Comparison of ENCODE assay signal across 21 cellular contexts in genomic region chr12:28611501-28611900, GRCh38.
DNase-seq lines count a peak whose midpoint lies in the region; ATAC-seq and TF ChIP-seq lines count a peak whose summit lies in the region.
"Had no signal": no experiment of that assay in that cellular context is flagged by ENCODE, and none has a peak within 500 bp of the region (broad histone marks: within the 10 kb centered on the region; RNA-seq: fewer than 3 reads in every experiment).

No MANE protein-coding gene starts in this region.

- no peak for TF ChIP-seq POLR2A in breast epithelium (IDR thresholded peaks at IDR 0.05)

- H3K9me3 Mint-ChIP-seq in Calu3 (ENCODE audit: low read depth, unreplicated experiment) (peaks cover 6% of the 10 kb centered on the region), mesothelial cell of epicardium (peaks cover 27% of the 10 kb centered on the region)

- intact Hi-C loops in Calu3 (cut with micrococcal nuclease; ENCODE audit: unreplicated experiment) (loop anchor here (5.0 to 10.0 kb wide), 3 partner anchors 34 to 187 kb away; no protein-coding TSS in a partner anchor), breast epithelium (cut with DNase I; ENCODE audit: low total_unique reads) (no loop called here)

- H3K36me3 Mint-ChIP-seq in Calu3 (ENCODE audit: insufficient read depth, unreplicated experiment) (peaks cover 5% of the 10 kb centered on the region), mesothelial cell of epicardium (peaks cover 12% of the 10 kb centered on the region)

- H3K27ac Mint-ChIP-seq in Calu3 (ENCODE audit: unreplicated experiment) = peak overlapping the region; percentile 96
- peak overlapping the region; percentile 11 for H3K27ac Mint-ChIP-seq in mesothelial cell of epicardium
- H3K27ac Mint-ChIP-seq: activated T-helper 1 cell treated with anti-CD3 and anti-CD28 coated beads, Interleukin-12 subunit alpha, Interleukin-12 subunit beta, Interleukin-2, Interleukin-4 antibody, amounts not matched to agents 30 ng/mL and 10 ng/mL and 1 ng/mL, durations not matched to agents 14 hours and 24 hours and 36 hours; dendritic cell treated with granulocyte-macrophage colony-stimulating factor and Interleukin-4, amounts not matched to agents 40 ng/mL and 50 ng/mL, for 4 days; memory B cell had no signal

- ATAC-seq in GM18867 (IDR thresholded peaks at IDR 0.05; ENCODE audit: unreplicated experiment) = no peak
- ATAC-seq: upper lobe of right lung had no signal

- peak overlapping the region; percentile 64 to 77 for H3K27ac ChIP-seq in breast epithelium
- H3K27ac ChIP-seq: upper lobe of right lung had no signal

- no peak for TF ChIP-seq CTCF in Calu3 (IDR thresholded peaks at IDR 0.05; ENCODE audit: unreplicated experiment)
- TF ChIP-seq CTCF in breast epithelium (IDR thresholded peaks at IDR 0.05) = no peak
- TF ChIP-seq CTCF in mesothelial cell of epicardium (IDR thresholded peaks at IDR 0.05; ENCODE audit: unreplicated experiment) = no peak

- peak overlapping the region; percentile 42 for H3K4me3 Mint-ChIP-seq in Calu3 (ENCODE audit: low read depth, unreplicated experiment)
- no peak overlapping the region for H3K4me3 Mint-ChIP-seq in mesothelial cell of epicardium
- H3K4me3 Mint-ChIP-seq: activated T-helper 1 cell treated with anti-CD3 and anti-CD28 coated beads, Interleukin-12 subunit alpha, Interleukin-12 subunit beta, Interleukin-2, Interleukin-4 antibody, amounts not matched to agents 30 ng/mL and 10 ng/mL and 1 ng/mL, durations not matched to agents 14 hours and 24 hours and 36 hours; dendritic cell treated with granulocyte-macrophage colony-stimulating factor and Interleukin-4, amounts not matched to agents 40 ng/mL and 50 ng/mL, for 4 days; memory B cell had no signal

- no peaks in the 10 kb centered on the region for H3K27me3 Mint-ChIP-seq in Calu3 (ENCODE audit: unreplicated experiment)
- no peaks in the 10 kb centered on the region for H3K27me3 Mint-ChIP-seq in mesothelial cell of epicardium (ENCODE audit: low read depth)
- H3K27me3 Mint-ChIP-seq: dendritic cell treated with granulocyte-macrophage colony-stimulating factor and Interleukin-4, amounts not matched to agents 40 ng/mL and 50 ng/mL, for 4 days had no signal

- DNase-seq in Calu3 (peak; percentile 66), M059J (ENCODE audit: low read depth) (peak; percentile 8), breast epithelium (ENCODE audit: low spot score in 2 of 2) (no peak), mesothelial cell of epicardium (ENCODE audit: low spot score in 2 of 2, unreplicated experiment in 2 of 2) (no peak), AML-193 (lab: John Stamatoyannopoulos, UW) (no peak), NCI-H187 treated with DMSO at 0.1 percent for 48 hours (lab: John Stamatoyannopoulos, UW) (no peak)
- DNase-seq: activated CD4-positive, alpha-beta T cell treated with anti-CD3 and anti-CD28 coated beads, Interleukin-2, amount 50 U/mL, for 4 hours; activated CD4-positive, CD25-positive, alpha-beta regulatory T cell; activated naive CD4-positive, alpha-beta T cell treated with anti-CD3 and anti-CD28 coated beads, Interleukin-2, amount 50 U/mL, for 16 hours; caudate nucleus; DMS153; GDM1; left cardiac atrium; NCI-H1105 treated with DMSO at 0.1 percent for 48 hours; NCI-H2029 treated with DMSO at 0.1 percent for 48 hours; NCI-H446; upper lobe of right lung had no signal

- CTCF ChIA-PET in Calu3 (lab: Charles Lee) = no interaction called here

- no peak overlapping the region for H3K4me3 ChIP-seq in breast epithelium
- H3K4me3 ChIP-seq: upper lobe of right lung had no signal

- H3K27me3 ChIP-seq in breast epithelium = no peaks in the 10 kb centered on the region
- H3K27me3 ChIP-seq: upper lobe of right lung had no signal

- peaks cover 35% of the 10 kb centered on the region for H3K4me1 Mint-ChIP-seq in Calu3 (ENCODE audit: low read depth, unreplicated experiment)
- peaks cover 9% of the 10 kb centered on the region for H3K4me1 Mint-ChIP-seq in mesothelial cell of epicardium
- H3K4me1 Mint-ChIP-seq: memory B cell had no signal

- no peaks in the 10 kb centered on the region for H3K36me3 ChIP-seq in breast epithelium
- H3K36me3 ChIP-seq: upper lobe of right lung had no signal

- H3K9me3 ChIP-seq in breast epithelium = peaks cover 16 to 23% of the 10 kb centered on the region in 2 donors
- H3K9me3 ChIP-seq: upper lobe of right lung had no signal

- no TSS peak for BruUV-seq in Calu3 (replicated peaks; lab: Mats Ljungman, UMichigan)

- no peaks in the 10 kb centered on the region for H3K4me1 ChIP-seq in breast epithelium
- H3K4me1 ChIP-seq: upper lobe of right lung had no signal

Comparison
In these comparisons a context has a peak if more than half of its experiments do, and no peak if none do; other contexts are left out.
1. DNase-seq: peak in Calu3 (single experiment) and M059J (single experiment); none in breast epithelium (0 of 2), mesothelial cell of epicardium (0 of 2), AML-193 (0 of 2) and NCI-H187 treated with DMSO at 0.1 percent for 48 hours (single experiment).